ENCODE assay signal across 8 cellular contexts in genomic region chr4:173332021-173332487, GRCh38. TPM values are rescaled to one million over a fixed set of nuclear protein-coding genes. Genes with fewer than 3 reads are reported as not detected.
DNase-seq lines count a peak whose midpoint lies in the region; ATAC-seq lines count a peak whose summit lies in the region.

No MANE protein-coding gene starts in this region.

- DNase-seq in stimulated activated naive CD8-positive, alpha-beta T cell treated with anti-CD3 and anti-CD28 coated beads, Interleukin-15, Interleukin-2, amounts not matched to agents 100 U/mL and 50 U/mL, for 24 hours = no peak
- DNase-seq in activated CD4-positive, alpha-beta memory T cell treated with anti-CD3 and anti-CD28 coated beads for 36 hours = no peak
- peak in 2 of 3 donors; percentile 16 to 19 for DNase-seq in immature natural killer cell
- DNase-seq in iPS-NIHi7 (ENCODE audit: extremely low spot score) = no peak
- DNase-seq in central memory CD4-positive, alpha-beta T cell = no peak

- intact Hi-C loops in activated CD4-positive, alpha-beta memory T cell treated with anti-CD3 and anti-CD28 coated beads for 36 hours (cut with micrococcal nuclease) = no loop called here

- H3K27me3 Mint-ChIP-seq in stimulated activated naive CD8-positive, alpha-beta T cell treated with anti-CD3 and anti-CD28 coated beads, Interleukin-15, Interleukin-2, amounts not matched to agents 100 ng/mL and 50 ng/mL, for 24 hours = peaks cover 7% of the 10 kb centered on the region
- H3K27me3 Mint-ChIP-seq in activated CD4-positive, alpha-beta memory T cell treated with anti-CD3 and anti-CD28 coated beads for 36 hours = peaks cover 4% of the 10 kb centered on the region
- H3K27me3 Mint-ChIP-seq in immature natural killer cell (ENCODE audit: low read depth in 3 of 3) = peaks cover 14 to 19% (median 19%) of the 10 kb centered on the region in 3 donors

- H3K36me3 Mint-ChIP-seq in stimulated activated naive CD8-positive, alpha-beta T cell treated with anti-CD3 and anti-CD28 coated beads, Interleukin-15, Interleukin-2, amounts not matched to agents 100 ng/mL and 50 ng/mL, for 24 hours (ENCODE audit: low read depth) = peaks cover 46% of the 10 kb centered on the region
- peaks cover 44% of the 10 kb centered on the region for H3K36me3 Mint-ChIP-seq in activated CD4-positive, alpha-beta memory T cell treated with anti-CD3 and anti-CD28 coated beads for 36 hours
- peaks cover 6 to 14% (median 10%) of the 10 kb centered on the region in 3 donors for H3K36me3 Mint-ChIP-seq in immature natural killer cell

- peak overlapping the region; percentile 89 for H3K27ac Mint-ChIP-seq in stimulated activated naive CD8-positive, alpha-beta T cell treated with anti-CD3 and anti-CD28 coated beads, Interleukin-15, Interleukin-2, amounts not matched to agents 100 ng/mL and 50 ng/mL, for 24 hours
- peak overlapping the region; percentile 76 for H3K27ac Mint-ChIP-seq in activated CD4-positive, alpha-beta memory T cell treated with anti-CD3 and anti-CD28 coated beads for 36 hours
- peak overlapping the region; percentile 83 to 97 (median 92) for H3K27ac Mint-ChIP-seq in immature natural killer cell

- CTCF ChIA-PET in activated CD4-positive, alpha-beta memory T cell treated with anti-CD3 and anti-CD28 coated beads for 36 hours (lab: Charles Lee) = interaction anchor here (0.9 to 2.0 kb wide), 5 partner anchors 13 to 88 kb away, joined by 3 to 10 read pairs (median 5); no protein-coding TSS in a partner anchor

- POLR2A ChIA-PET in activated CD4-positive, alpha-beta memory T cell treated with anti-CD3 and anti-CD28 coated beads for 36 hours (lab: Charles Lee) = interaction anchor here (0.6 to 4.6 kb wide), 3 partner anchors 38 to 80 kb away, joined by 4 to 117 read pairs (median 8); partner anchors contain the start of gene SAP30

- H3K4me1 Mint-ChIP-seq in stimulated activated naive CD8-positive, alpha-beta T cell treated with anti-CD3 and anti-CD28 coated beads, Interleukin-15, Interleukin-2, amounts not matched to agents 100 ng/mL and 50 ng/mL, for 24 hours (ENCODE audit: low read depth) = peaks cover 24% of the 10 kb centered on the region
- peaks cover 11% of the 10 kb centered on the region for H3K4me1 Mint-ChIP-seq in activated CD4-positive, alpha-beta memory T cell treated with anti-CD3 and anti-CD28 coated beads for 36 hours (ENCODE audit: low read depth)
- H3K4me1 Mint-ChIP-seq in immature natural killer cell = peaks cover 29 to 41% of the 10 kb centered on the region in 2 donors

- no peaks in the 10 kb centered on the region for H3K9me3 Mint-ChIP-seq in stimulated activated naive CD8-positive, alpha-beta T cell treated with anti-CD3 and anti-CD28 coated beads, Interleukin-15, Interleukin-2, amounts not matched to agents 100 ng/mL and 50 ng/mL, for 24 hours
- no peaks in the 10 kb centered on the region for H3K9me3 Mint-ChIP-seq in activated CD4-positive, alpha-beta memory T cell treated with anti-CD3 and anti-CD28 coated beads for 36 hours
- no peaks in the 10 kb centered on the region for H3K9me3 Mint-ChIP-seq in immature natural killer cell

- H3K4me3 Mint-ChIP-seq in stimulated activated naive CD8-positive, alpha-beta T cell treated with anti-CD3 and anti-CD28 coated beads, Interleukin-15, Interleukin-2, amounts not matched to agents 100 ng/mL and 50 ng/mL, for 24 hours = peak overlapping the region; percentile 98
- H3K4me3 Mint-ChIP-seq in activated CD4-positive, alpha-beta memory T cell treated with anti-CD3 and anti-CD28 coated beads for 36 hours = peak overlapping the region; percentile 95
- H3K4me3 Mint-ChIP-seq in immature natural killer cell = peak overlapping the region; percentile 78 to 93 (median 92)

- no peak for ATAC-seq in stimulated activated naive CD8-positive, alpha-beta T cell treated with anti-CD3 and anti-CD28 coated beads, Interleukin-15, Interleukin-2, amounts not matched to agents 100 U/mL and 50 U/mL, for 24 hours
- ATAC-seq in HG03135 (IDR thresholded peaks at IDR 0.05; ENCODE audit: unreplicated experiment) (no peak), GM21786 (IDR thresholded peaks at IDR 0.05; ENCODE audit: unreplicated experiment) (no peak)

RNA-seq across cellular contexts. Expression of gene HMGB2, which starts 2.1 kb away (rescaled TPM):
- total RNA-seq in activated CD4-positive, alpha-beta memory T cell treated with anti-CD3 and anti-CD28 coated beads for 36 hours = 100 to 1,000 TPM; 610 to 614 TPM
- polyA plus RNA-seq in immature natural killer cell = 100 to 1,000 TPM; 150 to 153 (median 152) TPM

RNA-seq across cellular contexts. Expression of gene SAP30, which starts 38.7 kb away (rescaled TPM):
- total RNA-seq in activated CD4-positive, alpha-beta memory T cell treated with anti-CD3 and anti-CD28 coated beads for 36 hours = 10 to 100 TPM; 26.1 to 26.5 TPM
- 1 to 10 TPM; 2.0 to 3.5 (median 3.5) TPM for polyA plus RNA-seq in immature natural killer cell

Comparison
In these comparisons a context has a peak if more than half of its experiments do, and no peak if none do; other contexts are left out.
1. DNase-seq: peak in immature natural killer cell (2 of 3); none in stimulated activated naive CD8-positive, alpha-beta T cell treated with anti-CD3 and anti-CD28 coated beads, Interleukin-15, Interleukin-2, amounts not matched to agents 100 U/mL and 50 U/mL, for 24 hours (single experiment), activated CD4-positive, alpha-beta memory T cell treated with anti-CD3 and anti-CD28 coated beads for 36 hours (single experiment), iPS-NIHi7 (single experiment) and central memory CD4-positive, alpha-beta T cell (single experiment).
2. Peak in every context shown above with its lines, with median percentiles within 50 percentile points of each other: H3K27ac Mint-ChIP-seq and H3K4me3 Mint-ChIP-seq.